In the genomic region with DNA sequence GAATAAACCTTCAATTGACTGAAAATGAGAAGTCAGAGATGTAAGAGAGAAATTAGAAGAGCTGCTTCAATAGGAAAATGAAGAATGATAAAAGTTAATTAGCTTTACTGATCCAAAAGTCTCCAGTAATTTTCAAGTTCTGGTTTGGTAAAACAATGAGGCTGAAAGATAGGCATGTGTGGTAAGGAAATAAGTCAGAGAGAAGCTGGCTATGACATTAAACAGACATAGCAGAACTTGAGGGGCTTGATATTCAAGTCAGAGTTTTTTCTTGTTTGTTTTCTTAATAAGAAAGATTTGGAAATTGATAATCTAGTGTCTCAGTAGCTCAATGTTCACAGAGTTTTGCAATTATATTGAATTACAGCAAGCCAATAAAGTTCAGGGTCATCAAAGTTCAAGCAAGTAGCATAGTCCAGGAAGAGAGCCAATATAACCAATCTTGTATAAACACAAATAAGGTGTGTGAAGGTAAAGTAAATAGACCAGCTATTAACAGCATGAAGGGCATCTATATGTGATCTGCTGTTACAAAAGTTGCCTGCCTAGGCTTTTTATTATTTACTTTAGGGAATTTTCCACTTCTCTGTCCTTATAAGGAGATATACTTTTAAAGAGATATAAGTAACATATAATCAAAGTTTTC, we compare ENCODE assay signal across 17 cellular contexts.
DNase-seq lines count a peak whose midpoint lies in the region; ATAC-seq, FAIRE-seq and TF ChIP-seq lines count a peak whose summit lies in the region.
"Had no signal": no experiment of that assay in that cellular context is flagged by ENCODE, and none has a peak within 500 bp of the region (broad histone marks: within the 10 kb centered on the region; RNA-seq: fewer than 3 reads in every experiment).

No MANE protein-coding gene starts in this region.

- no peaks in the 10 kb centered on the region for H3K36me3 ChIP-seq in HepG2 (replicated peaks in 1 of 2; ENCODE audit: control insufficient read depth in 1 of 2, insufficient read depth in 2 of 2, low read length in 2 of 2)
- H3K36me3 ChIP-seq: colonic mucosa, HAP-1 had no signal

- no peak overlapping the region for H3K4me3 ChIP-seq in HepG2 (replicated peaks in 1 of 3; ENCODE audit: insufficient read depth in 1 of 3, low read depth in 2 of 3, low read length in 3 of 3)
- H3K4me3 ChIP-seq: colonic mucosa, HAP-1 had no signal

- no peak for TF ChIP-seq POLR2A in HepG2 (IDR thresholded peaks at IDR 0.05; ENCODE audit: insufficient read depth in 1 of 2, low read depth in 2 of 2, low read length in 2 of 2)

- no peak overlapping the region for H3K9ac ChIP-seq in HepG2 (ENCODE audit: insufficient read depth, low read depth, low read length)

- H3K79me2 ChIP-seq in HepG2 (ENCODE audit: insufficient read depth, low read length), result no peaks in the 10 kb centered on the region

- H4K20me1 ChIP-seq in HepG2 (ENCODE audit: insufficient read depth, low read length), result no peaks in the 10 kb centered on the region

- no peak for TF ChIP-seq CTCF in HepG2 (CRISPR knock-in tag; IDR thresholded peaks at IDR 0.05)

- no peak for FAIRE-seq in HepG2 (lab: Jason Lieb, UNC)

- H3K27me3 ChIP-seq in HepG2 (ENCODE audit: control insufficient read depth in 1 of 2, insufficient read depth in 2 of 2, low read length in 2 of 2), result no peaks in the 10 kb centered on the region; a peak in 1 of 5 replicates
- H3K27me3 ChIP-seq: colonic mucosa had no signal

- TF ChIP-seq EP300 in HepG2 (IDR thresholded peaks at IDR 0.05; ENCODE audit: low read depth in 2 of 2, low read length in 2 of 2) (no peak), HepG2 (CRISPR knock-in tag; IDR thresholded peaks at IDR 0.05; ENCODE audit: borderline replicate concordance) (no peak)

- no peak overlapping the region for H3K27ac ChIP-seq in HepG2 (ENCODE audit: extremely low read length, insufficient read depth, low read length)
- H3K27ac ChIP-seq: colonic mucosa had no signal

- no peak overlapping the region for H3K4me2 ChIP-seq in HepG2 (ENCODE audit: low read depth, low read length)

- peaks cover 20% of the 10 kb centered on the region for H3K9me3 Mint-ChIP-seq in activated naive CD8-positive, alpha-beta T cell treated with anti-CD3 and anti-CD28 coated beads, Interleukin-2, amount 50 U/mL, for 24 hours
- H3K9me3 Mint-ChIP-seq: activated CD4-positive, alpha-beta T cell treated with anti-CD3 and anti-CD28 coated beads, Interleukin-2, amount 10 ng/mL, durations not matched to agents 24 days and 14 days had no signal

- H2AFZ ChIP-seq in HepG2 (ENCODE audit: low read length), result no peak overlapping the region

- no peak for TF ChIP-seq RAD21 in HepG2 (CRISPR knock-in tag; IDR thresholded peaks at IDR 0.05)

- no peaks in the 10 kb centered on the region for H3K27me3 Mint-ChIP-seq in activated naive CD8-positive, alpha-beta T cell treated with anti-CD3 and anti-CD28 coated beads, Interleukin-2, amount 50 U/mL, for 24 hours
- H3K27me3 Mint-ChIP-seq: activated CD4-positive, alpha-beta T cell treated with anti-CD3 and anti-CD28 coated beads, Interleukin-2, amount 10 ng/mL, durations not matched to agents 24 days and 14 days had no signal

- H3K4me1 ChIP-seq in HepG2 (ENCODE audit: insufficient read depth, low read length), result no peaks in the 10 kb centered on the region; the same call in 1 of the 2 replicates
- H3K4me1 ChIP-seq: colonic mucosa, HAP-1 had no signal

- ATAC-seq in HepG2, result peak; percentile 89
- ATAC-seq in activated naive CD8-positive, alpha-beta T cell treated with anti-CD3 and anti-CD28 coated beads, Interleukin-2, amount 50 U/mL, for 24 hours, result no peak
- no peak for ATAC-seq in HG03159 (IDR thresholded peaks at IDR 0.05; ENCODE audit: unreplicated experiment)
- ATAC-seq: left ventricle myocardium superior had no signal

- peaks cover 32% of the 10 kb centered on the region; the same call in 1 of the 2 replicates for H3K9me3 ChIP-seq in HepG2 (ENCODE audit: low read length)
- H3K9me3 ChIP-seq: colonic mucosa, HAP-1 had no signal

- POLR2A ChIA-PET in HepG2 (lab: Yijun Ruan, JAX), result no interaction called here

- intact Hi-C loops in HepG2 (cut with micrococcal nuclease; ENCODE audit: unreplicated experiment), result no loop called here

- H3K36me3 Mint-ChIP-seq in activated naive CD8-positive, alpha-beta T cell treated with anti-CD3 and anti-CD28 coated beads, Interleukin-2, amount 50 U/mL, for 24 hours (ENCODE audit: low read depth), result no peaks in the 10 kb centered on the region

- in situ Hi-C loops in HepG2 (cut with HindIII; ENCODE audit: extremely low pct_ligation_motif_present, low pct_unique_long_range_greater_than_20kb), result no loop called here

- CTCF ChIA-PET in HepG2 (lab: Yijun Ruan, JAX; ENCODE audit: low intra/inter-chr PET ratio, low total read pairs), result no interaction called here

- H3K4me3 Mint-ChIP-seq in activated naive CD8-positive, alpha-beta T cell treated with anti-CD3 and anti-CD28 coated beads, Interleukin-2, amount 50 U/mL, for 24 hours, result no peak overlapping the region
- H3K4me3 Mint-ChIP-seq: activated CD4-positive, alpha-beta T cell treated with anti-CD3 and anti-CD28 coated beads, Interleukin-2, amount 10 ng/mL, durations not matched to agents 24 days and 14 days had no signal

- no peak overlapping the region for H3K27ac Mint-ChIP-seq in activated naive CD8-positive, alpha-beta T cell treated with anti-CD3 and anti-CD28 coated beads, Interleukin-2, amount 50 U/mL, for 24 hours
- H3K27ac Mint-ChIP-seq: activated CD4-positive, alpha-beta T cell treated with anti-CD3 and anti-CD28 coated beads, Interleukin-2, amount 10 ng/mL, durations not matched to agents 24 days and 14 days had no signal

- DNase-seq in SHP77 treated with DMSO at 0.1 percent for 48 hours (lab: John Stamatoyannopoulos, UW) (peak; percentile 32), SHP77 (lab: John Stamatoyannopoulos, UW) (no peak), NCI-H69 (lab: John Stamatoyannopoulos, UW) (peak; percentile 63), HepG2 (ENCODE audit: low spot score) (peak; percentile 16), SW480 (ENCODE audit: low spot score) (no peak), NCI-H446 treated with DMSO at 0.1 percent for 48 hours (lab: John Stamatoyannopoulos, UW) (no peak)
- no peak for DNase-seq in activated naive CD8-positive, alpha-beta T cell treated with anti-CD3 and anti-CD28 coated beads, Interleukin-2, amount 50 U/mL, for 24 hours
- DNase-seq: activated CD4-positive, alpha-beta T cell treated with anti-CD3 and anti-CD28 coated beads, Interleukin-2, amount 10 ng/mL, durations not matched to agents 24 days and 14 days; Calu3; colonic mucosa; left ventricle myocardium superior; NCI-H1694; NCI-H2227 treated with DMSO at 0.1 percent for 48 hours; occipital lobe; T-helper 1 cell had no signal

- no TSS peak for BruUV-seq in HepG2 (replicated peaks; lab: Mats Ljungman, UMichigan)

- H3K4me1 Mint-ChIP-seq in activated naive CD8-positive, alpha-beta T cell treated with anti-CD3 and anti-CD28 coated beads, Interleukin-2, amount 50 U/mL, for 24 hours, result no peaks in the 10 kb centered on the region
- H3K4me1 Mint-ChIP-seq: activated CD4-positive, alpha-beta T cell treated with anti-CD3 and anti-CD28 coated beads, Interleukin-2, amount 10 ng/mL, durations not matched to agents 24 days and 14 days had no signal

TF ChIP-seq in HepG2, 621 proteins besides CTCF, POLR2A, EP300 and RAD21 (continues in another document):
- 0 out of 2 replicates have a peak, but pooled peaks have one; percentile 20 for TF ChIP-seq ONECUT2 (CRISPR knock-in tag; IDR thresholded peaks at IDR 0.05)
- TF ChIP-seq NFIC (IDR thresholded peaks at IDR 0.05; ENCODE audit: low read length), result peak; percentile 21; the same call in 1 of the 2 replicates
- TF ChIP-seq, protein P1, sequence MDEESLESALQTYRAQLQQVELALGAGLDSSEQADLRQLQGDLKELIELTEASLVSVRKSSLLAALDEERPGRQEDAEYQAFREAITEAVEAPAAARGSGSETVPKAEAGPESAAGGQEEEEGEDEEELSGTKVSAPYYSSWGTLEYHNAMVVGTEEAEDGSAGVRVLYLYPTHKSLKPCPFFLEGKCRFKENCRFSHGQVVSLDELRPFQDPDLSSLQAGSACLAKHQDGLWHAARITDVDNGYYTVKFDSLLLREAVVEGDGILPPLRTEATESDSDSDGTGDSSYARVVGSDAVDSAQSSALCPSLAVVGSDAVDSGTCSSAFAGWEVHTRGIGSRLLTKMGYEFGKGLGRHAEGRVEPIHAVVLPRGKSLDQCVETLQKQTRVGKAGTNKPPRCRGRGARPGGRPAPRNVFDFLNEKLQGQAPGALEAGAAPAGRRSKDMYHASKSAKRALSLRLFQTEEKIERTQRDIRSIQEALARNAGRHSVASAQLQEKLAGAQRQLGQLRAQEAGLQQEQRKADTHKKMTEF (CRISPR knock-in tag; IDR thresholded peaks at IDR 0.05), result 0 out of 2 replicates have a peak, but pooled peaks have one; percentile 21
- 0 out of 2 replicates have a peak, but pooled peaks have one; percentile 24 for TF ChIP-seq FOXA3 (CRISPR knock-in tag; IDR thresholded peaks at IDR 0.05)

Comparison
In these comparisons a context has a peak if more than half of its experiments do, and no peak if none do; other contexts are left out.
1. DNase-seq: peak in SHP77 treated with DMSO at 0.1 percent for 48 hours (single experiment), NCI-H69 (single experiment) and HepG2 (single experiment); none in SHP77 (0 of 2), SW480 (single experiment), NCI-H446 treated with DMSO at 0.1 percent for 48 hours (single experiment) and activated naive CD8-positive, alpha-beta T cell treated with anti-CD3 and anti-CD28 coated beads, Interleukin-2, amount 50 U/mL, for 24 hours (single experiment).